Comparison of ENCODE assay signal across 11 cellular contexts in genomic region chr1:224080082-224080774, GRCh38. TPM values are rescaled to one million over a fixed set of nuclear protein-coding genes. Genes with fewer than 3 reads are reported as not detected.
DNase-seq lines count a peak whose midpoint lies in the region; ATAC-seq and TF ChIP-seq lines count a peak whose summit lies in the region.
"Had no signal": no experiment of that assay in that cellular context is flagged by ENCODE, and none has a peak within 500 bp of the region (broad histone marks: within the 10 kb centered on the region; RNA-seq: fewer than 3 reads in every experiment).

No MANE protein-coding gene starts in this region.

- DNase-seq in AG08395 (ENCODE audit: low spot score), result peak; percentile 77
- peak; percentile 39 for DNase-seq in HS-5 (ENCODE audit: low read depth)
- DNase-seq in MCF 10A (ENCODE audit: unreplicated experiment), result peak; percentile 55
- DNase-seq in kidney tubule cell (ENCODE audit: low spot score), result peak; percentile 90
- no peak for DNase-seq in NAMALWA (ENCODE audit: low spot score)
- DNase-seq in activated naive CD4-positive, alpha-beta T cell treated with anti-CD3 and anti-CD28 coated beads, Interleukin-2, amount 50 U/mL, for 16 hours, result no peak
- no peak for DNase-seq in cerebellar nuclear complex (lab: John Stamatoyannopoulos, UW)
- DNase-seq: activated effector memory CD4-positive, alpha-beta T cell treated with Interleukin-2 at 50 U/mL for 16 hours; immature natural killer cell; pancreas had no signal

- TF ChIP-seq CTCF in MCF 10A (IDR thresholded peaks at IDR 0.05; ENCODE audit: unreplicated experiment), result no peak

- H3K27me3 Mint-ChIP-seq in MCF 10A (ENCODE audit: insufficient read depth, unreplicated experiment), result no peaks in the 10 kb centered on the region

- no TSS peak for BruUV-seq in MCF 10A (replicated peaks; lab: Mats Ljungman, UMichigan)

- no peaks in the 10 kb centered on the region for H3K9me3 Mint-ChIP-seq in MCF 10A (ENCODE audit: unreplicated experiment)
- H3K9me3 Mint-ChIP-seq: immature natural killer cell had no signal

- no peak overlapping the region for H3K4me3 Mint-ChIP-seq in MCF 10A (ENCODE audit: unreplicated experiment)
- H3K4me3 Mint-ChIP-seq: immature natural killer cell had no signal

- H3K27ac Mint-ChIP-seq in MCF 10A (ENCODE audit: low read depth, unreplicated experiment), result no peak overlapping the region
- H3K27ac Mint-ChIP-seq: immature natural killer cell had no signal

- H3K36me3 Mint-ChIP-seq in MCF 10A (ENCODE audit: insufficient read depth, unreplicated experiment), result peaks cover 5% of the 10 kb centered on the region
- H3K36me3 Mint-ChIP-seq: immature natural killer cell had no signal

- no peak for ATAC-seq in HG02884 (IDR thresholded peaks at IDR 0.05; ENCODE audit: unreplicated experiment)

- no peaks in the 10 kb centered on the region for H3K4me1 Mint-ChIP-seq in MCF 10A (ENCODE audit: insufficient read depth, unreplicated experiment)
- H3K4me1 Mint-ChIP-seq: immature natural killer cell had no signal

- intact Hi-C loops in MCF 10A (cut with micrococcal nuclease), result no loop called here

- CTCF ChIA-PET in MCF 10A (lab: Yijun Ruan, JAX), result interaction anchor here (0.6 to 2.0 kb wide), 4 partner anchors 27 to 235 kb away, joined by 3 to 11 read pairs (median 5); no protein-coding TSS in a partner anchor

- POLR2A ChIA-PET in MCF 10A (lab: Yijun Ruan, JAX), result interaction anchor here (0.7 to 0.9 kb wide), 2 partner anchors 9 to 234 kb away, joined by 3 read pairs; partner anchors contain the start of gene TP53BP2

RNA-seq across cellular contexts. Expression of gene FBXO28, which starts 33.7 kb away (rescaled TPM):
- total RNA-seq in MCF 10A (2022), result 97.6 and 110 TPM in 2 replicates

Comparison
In these comparisons a context has a peak if more than half of its experiments do, and no peak if none do; other contexts are left out.
1. DNase-seq: peak in AG08395 (single experiment), HS-5 (single experiment), MCF 10A (single experiment) and kidney tubule cell (single experiment); none in NAMALWA (single experiment), activated naive CD4-positive, alpha-beta T cell treated with anti-CD3 and anti-CD28 coated beads, Interleukin-2, amount 50 U/mL, for 16 hours (single experiment) and cerebellar nuclear complex (0 of 2).